ENCODE assay signal across 19 cellular contexts in the genomic region with DNA sequence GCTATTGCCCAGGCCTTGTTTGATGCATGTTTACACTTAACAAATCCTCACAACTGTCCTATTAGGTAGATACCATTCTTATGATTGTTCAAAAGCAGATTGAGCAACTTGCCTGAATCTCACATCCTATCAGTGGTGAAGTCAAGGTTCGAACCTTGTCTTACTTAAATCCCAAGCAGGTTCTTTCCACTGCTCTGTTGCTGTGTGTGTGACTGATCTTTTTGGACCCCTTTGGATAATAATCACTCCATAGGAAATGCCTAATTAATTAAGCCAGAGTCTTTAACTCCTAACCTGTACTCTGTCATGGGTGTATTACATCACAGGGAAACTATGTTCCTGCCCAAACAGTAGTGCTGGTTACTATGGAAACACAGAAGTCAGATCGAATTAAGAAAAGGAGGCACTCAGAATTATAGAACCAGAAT.
A peak's percentile ranks its signal among the peaks of the same experiment; 100 is the strongest.
DNase-seq lines count a peak whose midpoint lies in the region; ATAC-seq, FAIRE-seq and TF ChIP-seq lines count a peak whose summit lies in the region.
"Had no signal": no experiment of that assay in that cellular context is flagged by ENCODE, and none has a peak within 500 bp of the region (broad histone marks: within the 10 kb centered on the region; RNA-seq: fewer than 3 reads in every experiment).

No MANE protein-coding gene starts in this region.

- H3K4ac ChIP-seq in mesenchymal stem cell (ENCODE audit: low read depth in 1 of 2, low read length in 2 of 2): no peak overlapping the region

- H3K27me3 Mint-ChIP-seq in endodermal cell (ENCODE audit: insufficient read depth): peaks cover 5% of the 10 kb centered on the region

- no peak overlapping the region for H4K8ac ChIP-seq in mesenchymal stem cell (ENCODE audit: low read length)

- no TSS peak for BruUV-seq in PC-9 (replicated peaks; lab: Mats Ljungman, UMichigan)

- CTCF ChIA-PET in PC-9 (lab: Charles Lee): no interaction called here

- H2BK15ac ChIP-seq in mesenchymal stem cell (ENCODE audit: low read depth, poor library complexity, severe bottlenecking): no peak overlapping the region

- FAIRE-seq in D721Med (lab: Jason Lieb, UNC): peak; percentile 16
- FAIRE-seq: endometrium had no signal

- H3K9me3 ChIP-seq in PC-9 (ENCODE audit: insufficient read depth, low read depth) (no peaks in the 10 kb centered on the region), endodermal cell (ENCODE audit: control insufficient read depth, low read length) (no peaks in the 10 kb centered on the region), mesenchymal stem cell (ENCODE audit: control insufficient read depth, low read length) (no peaks in the 10 kb centered on the region)
- H3K9me3 ChIP-seq: upper lobe of right lung had no signal

- peaks cover 14% of the 10 kb centered on the region; the same call in 1 of the 2 replicates for H3K79me2 ChIP-seq in PC-9 (ENCODE audit: low read depth)

- WGBS in endodermal cell (ENCODE audit: insufficient coverage in 1 of 2, insufficient read length in 1 of 2), 2 experiments: 72 to 74% methylated on average over 2 of the region's 2 CpGs
- WGBS in mesenchymal stem cell: 22% methylated on average over 1 of the region's 2 CpGs

- H3K4me3 Mint-ChIP-seq in endodermal cell: no peak overlapping the region
- H3K4me3 Mint-ChIP-seq: activated naive CD4-positive, alpha-beta T cell treated with anti-CD3 and anti-CD28 coated beads, Interleukin-2, amount 50 U/mL, for 24 hours; CD8-positive, alpha-beta memory T cell; central memory CD8-positive, alpha-beta T cell had no signal

- peak overlapping the region; percentile 9 for H3K9ac ChIP-seq in endodermal cell (ENCODE audit: extremely low read depth, low read length, poor library complexity, severe bottlenecking)
- no peak overlapping the region for H3K9ac ChIP-seq in mesenchymal stem cell (ENCODE audit: low read length)

- no peak overlapping the region for H3K18ac ChIP-seq in mesenchymal stem cell (ENCODE audit: low read depth in 1 of 2, low read length in 2 of 2)

- H3K4me1 ChIP-seq in PC-9 (replicated peaks; ENCODE audit: insufficient read depth): peaks cover 21% of the 10 kb centered on the region
- peaks cover 9% of the 10 kb centered on the region for H3K4me1 ChIP-seq in endodermal cell (ENCODE audit: control insufficient read depth, insufficient read depth, low read length)
- H3K4me1 ChIP-seq in mesenchymal stem cell (ENCODE audit: control insufficient read depth, insufficient read depth, low read depth, low read length): peaks cover 2% of the 10 kb centered on the region
- H3K4me1 ChIP-seq: upper lobe of right lung had no signal

- H4K20me1 ChIP-seq in PC-9 (ENCODE audit: insufficient read depth): 0 out of 2 replicates have a peak, but pooled peaks cover 7% of the 10 kb centered on the region

- H3K36me3 Mint-ChIP-seq in endodermal cell (ENCODE audit: low read depth): no peaks in the 10 kb centered on the region
- H3K36me3 Mint-ChIP-seq: activated naive CD4-positive, alpha-beta T cell treated with anti-CD3 and anti-CD28 coated beads, Interleukin-2, amount 50 U/mL, for 24 hours; CD8-positive, alpha-beta memory T cell had no signal

- H2BK5ac ChIP-seq in mesenchymal stem cell (ENCODE audit: low read depth, low read length, poor library complexity, severe bottlenecking): no peak overlapping the region

- H2AK5ac ChIP-seq in mesenchymal stem cell (ENCODE audit: low read length, severe bottlenecking): no peak overlapping the region

- ATAC-seq in HG02678 (IDR thresholded peaks at IDR 0.05; ENCODE audit: unreplicated experiment) (no peak), HG02642 (IDR thresholded peaks at IDR 0.05; ENCODE audit: poor library complexity, unreplicated experiment) (no peak)
- ATAC-seq: upper lobe of right lung had no signal

- peaks cover 26% of the 10 kb centered on the region for H3K4me1 Mint-ChIP-seq in endodermal cell
- H3K4me1 Mint-ChIP-seq: activated naive CD4-positive, alpha-beta T cell treated with anti-CD3 and anti-CD28 coated beads, Interleukin-2, amount 50 U/mL, for 24 hours; CD8-positive, alpha-beta memory T cell; central memory CD8-positive, alpha-beta T cell had no signal

- TF ChIP-seq CTCF in D721Med (IDR thresholded peaks at IDR 0.05; ENCODE audit: insufficient read depth, missing control alignments) (no peak), PC-9 (conservative IDR thresholded peaks at IDR 0.05) (no peak), endodermal cell (conservative IDR thresholded peaks at IDR 0.05) (no peak)

- no peak overlapping the region for H2BK120ac ChIP-seq in mesenchymal stem cell (ENCODE audit: low read depth, low read length)

- H3K36me3 ChIP-seq in PC-9 (ENCODE audit: low read depth) (peaks cover 6% of the 10 kb centered on the region; the same call in 1 of the 2 replicates), endodermal cell (ENCODE audit: control insufficient read depth, insufficient read depth, low read length) (no peaks in the 10 kb centered on the region), mesenchymal stem cell (ENCODE audit: control insufficient read depth in 1 of 2, insufficient read depth in 2 of 2, low read depth in 1 of 2, low read length in 2 of 2) (peaks cover 0 to 3% of the 10 kb centered on the region in 2 experiments)
- H3K36me3 ChIP-seq: upper lobe of right lung had no signal

- H3K9me3 Mint-ChIP-seq in endodermal cell: no peaks in the 10 kb centered on the region
- H3K9me3 Mint-ChIP-seq: activated naive CD4-positive, alpha-beta T cell treated with anti-CD3 and anti-CD28 coated beads, Interleukin-2, amount 50 U/mL, for 24 hours; CD8-positive, alpha-beta memory T cell; central memory CD8-positive, alpha-beta T cell had no signal

- intact Hi-C loops in PC-9 (cut with micrococcal nuclease; ENCODE audit: unreplicated experiment): no loop called here

- H3K4me2 ChIP-seq in PC-9 (peak overlapping the region; percentile 37; the same call in 1 of the 2 replicates), mesenchymal stem cell (ENCODE audit: low read length, poor library complexity, severe bottlenecking) (no peak overlapping the region)

- no peak overlapping the region for H4K91ac ChIP-seq in mesenchymal stem cell (ENCODE audit: low read length)

- peak overlapping the region; percentile 39 for H3K27ac Mint-ChIP-seq in endodermal cell
- H3K27ac Mint-ChIP-seq: activated naive CD4-positive, alpha-beta T cell treated with anti-CD3 and anti-CD28 coated beads, Interleukin-2, amount 50 U/mL, for 24 hours; CD8-positive, alpha-beta memory T cell had no signal

- POLR2A ChIA-PET in PC-9 (lab: Charles Lee; ENCODE audit: unreplicated experiment): no interaction called here

- H3K9me2 ChIP-seq in PC-9 (ENCODE audit: insufficient read depth): no peaks in the 10 kb centered on the region

- H3K27ac ChIP-seq in PC-9 (peak overlapping the region; percentile 4; the same call in 1 of the 2 replicates), endodermal cell (ENCODE audit: low read depth, low read length) (no peak overlapping the region), mesenchymal stem cell (ENCODE audit: low read length, poor library complexity, severe bottlenecking) (no peak overlapping the region)
- H3K27ac ChIP-seq: skin epidermis, upper lobe of right lung had no signal

- no peak overlapping the region for H3K14ac ChIP-seq in mesenchymal stem cell (ENCODE audit: low read length in 2 of 2)

- DNase-seq in D721Med (ENCODE audit: insufficient read length, low spot score) (no peak), PC-9 (peak in 1 of 2 experiments; percentile 68), endodermal cell (no peak), mesenchymal stem cell (peak; percentile 16), iPS-NIHi11 (ENCODE audit: low spot score) (no peak), NCI-H2227 treated with DMSO at 0.1 percent for 48 hours (lab: John Stamatoyannopoulos, UW) (no peak)
- DNase-seq: activated CD4-positive, alpha-beta T cell treated with anti-CD3 and anti-CD28 coated beads, Interleukin-2, amount 50 U/mL, for 1 hour; CD8-positive, alpha-beta memory T cell; GDM1; KBM-7; NCI-H1105; NCI-H345; upper lobe of right lung had no signal

- no peak overlapping the region for H2BK12ac ChIP-seq in mesenchymal stem cell (ENCODE audit: low read length in 2 of 2)

- H3K27me3 ChIP-seq in PC-9 (ENCODE audit: insufficient read depth, low read depth) (no peaks in the 10 kb centered on the region), endodermal cell (ENCODE audit: control insufficient read depth, insufficient read depth, low read length, poor library complexity, severe bottlenecking) (no peaks in the 10 kb centered on the region), mesenchymal stem cell (ENCODE audit: control insufficient read depth in 1 of 2, insufficient read depth in 1 of 2, low read length in 2 of 2) (peaks cover 0 to 33% of the 10 kb centered on the region in 2 experiments)
- H3K27me3 ChIP-seq: upper lobe of right lung had no signal

- H2AFZ ChIP-seq in PC-9 (no peak overlapping the region), mesenchymal stem cell (ENCODE audit: low read depth, low read length) (no peak overlapping the region)

- H3K4me3 ChIP-seq in PC-9: no peak overlapping the region
- H3K4me3 ChIP-seq in endodermal cell (ENCODE audit: low read length): peak overlapping the region; percentile 27
- H3K4me3 ChIP-seq in mesenchymal stem cell (ENCODE audit: insufficient read depth in 1 of 2, low read depth in 1 of 2, low read length in 2 of 2): no peak overlapping the region
- H3K4me3 ChIP-seq: skin epidermis, upper lobe of right lung had no signal

- H3K79me1 ChIP-seq in mesenchymal stem cell (replicated peaks; ENCODE audit: low read length, poor library complexity, severe bottlenecking): no peaks in the 10 kb centered on the region

- H3F3A ChIP-seq in PC-9 (ENCODE audit: insufficient read depth, low read depth): peaks cover 16% of the 10 kb centered on the region; the same call in 1 of the 2 replicates

- H3K23ac ChIP-seq in mesenchymal stem cell (ENCODE audit: low read length in 2 of 2): no peak overlapping the region
